17 cellular contexts compared by ENCODE assay signal in genomic region chr15:52284164-52284563, GRCh38. TPM values are rescaled to one million over a fixed set of nuclear protein-coding genes. Genes with fewer than 3 reads are reported as not detected.
DNase-seq lines count a peak whose midpoint lies in the region; ATAC-seq and TF ChIP-seq lines count a peak whose summit lies in the region.
"Had no signal": no experiment of that assay in that cellular context is flagged by ENCODE, and none has a peak within 500 bp of the region (broad histone marks: within the 10 kb centered on the region; RNA-seq: fewer than 3 reads in every experiment).

No MANE protein-coding gene starts in this region.

- H3K27ac ChIP-seq in mammary epithelial cell (ENCODE audit: insufficient read depth, low read depth, low read length): no peak overlapping the region
- H3K27ac ChIP-seq: colonic mucosa had no signal

- H3K4me2 ChIP-seq in mammary epithelial cell (ENCODE audit: insufficient read depth, low read depth, low read length): no peak overlapping the region

- no peaks in the 10 kb centered on the region for H3K27me3 ChIP-seq in mammary epithelial cell (ENCODE audit: insufficient read depth, low read length)
- H3K27me3 ChIP-seq: colonic mucosa, suprapubic skin had no signal

- no TSS peak for BruUV-seq in mammary epithelial cell (replicated peaks; lab: Mats Ljungman, UMichigan)

- no peak overlapping the region for H3K9ac ChIP-seq in mammary epithelial cell (ENCODE audit: insufficient read depth, low read length)

- no peaks in the 10 kb centered on the region for H3K36me3 ChIP-seq in mammary epithelial cell (ENCODE audit: insufficient read depth, low read length)
- H3K36me3 ChIP-seq: colonic mucosa, suprapubic skin had no signal

- no peaks in the 10 kb centered on the region for H3K9me3 ChIP-seq in mammary epithelial cell (replicated peaks; ENCODE audit: insufficient read depth, low read length)
- H3K9me3 ChIP-seq: colonic mucosa, suprapubic skin had no signal

- dilution Hi-C loops in mammary epithelial cell (cut with HindIII; ENCODE audit: low sequenced_read_pairs): no loop called here

- H2AFZ ChIP-seq in mammary epithelial cell (ENCODE audit: low read depth, low read length): no peak overlapping the region

- H3K79me2 ChIP-seq in mammary epithelial cell (ENCODE audit: insufficient read depth, low read length): no peaks in the 10 kb centered on the region

- no peaks in the 10 kb centered on the region for H4K20me1 ChIP-seq in mammary epithelial cell (ENCODE audit: insufficient read depth, low read length)

- no peak for TF ChIP-seq CTCF in mammary epithelial cell (conservative IDR thresholded peaks at IDR 0.05 in 1 of 2, IDR thresholded peaks at IDR 0.05 in 1 of 2; ENCODE audit: extremely low read depth in 1 of 2, insufficient read depth in 1 of 2, low read depth in 1 of 2, low read length in 2 of 2)

- CTCF ChIA-PET in mammary epithelial cell (lab: Charles Lee; ENCODE audit: low non-redundant PET): no interaction called here

- 45% methylated on average over 3 of the region's 3 CpGs for WGBS in mammary epithelial cell (ENCODE audit: low coverage, missing lambda C conversion rate)

- no peak overlapping the region for H3K4me3 ChIP-seq in mammary epithelial cell (replicated peaks in 1 of 3; ENCODE audit: insufficient read depth in 1 of 3, low read depth in 2 of 3, low read length in 3 of 3)
- H3K4me3 ChIP-seq: colonic mucosa, suprapubic skin had no signal

- in situ Hi-C loops in mammary epithelial cell (cut with MboI; ENCODE audit: low sequenced_read_pairs in 2 of 2): no loop called here

- no peak for DNase-seq in activated CD4-positive, CD25-positive, alpha-beta regulatory T cell treated with anti-CD3 and anti-CD28 coated beads, Interleukin-2, amount 50 U/mL, for 72 hours
- DNase-seq in HT1080 (ENCODE audit: low read depth) (peak; percentile 56), mammary epithelial cell (peak; percentile 34), non-pigmented ciliary epithelial cell (ENCODE audit: low read depth) (peak; percentile 32), RPMI8226 (no peak), Right ventricle myocardium superior (no peak)
- DNase-seq: CD8-positive, alpha-beta memory T cell; colonic mucosa; GF-D8; natural killer cell; NCI-H2029 treated with DMSO at 0.1 percent for 48 hours; NCI-H69; T-cell had no signal

- no peaks in the 10 kb centered on the region for H3K4me1 ChIP-seq in mammary epithelial cell (ENCODE audit: insufficient read depth, low read length)
- H3K4me1 ChIP-seq: colonic mucosa had no signal

- peak; percentile 58 to 82 for ATAC-seq in activated CD4-positive, CD25-positive, alpha-beta regulatory T cell treated with anti-CD3 and anti-CD28 coated beads, Interleukin-2, amount 50 U/mL, for 24 hours
- ATAC-seq in GM21367 (IDR thresholded peaks at IDR 0.05; ENCODE audit: unreplicated experiment) (no peak), Right ventricle myocardium superior (ENCODE audit: poor library complexity) (no peak)
- ATAC-seq: natural killer cell, T-cell, WTC11 had no signal

- intact Hi-C loops in mammary epithelial cell (cut with micrococcal nuclease) (no loop called here), Right ventricle myocardium superior (cut with DNase I) (no loop called here)

RNA-seq across cellular contexts. Expression of gene MYO5C, which starts 11.4 kb away (rescaled TPM):
- 0.07 TPM in 1 of 2 replicates, not detected in the other for total RNA-seq in HT1080 (2014; rRNA removed; shearing (Covaris generic))
- polyA plus RNA-seq in HT1080 (2015; cell fraction: cytosol; rRNA removed): 1.0 and 1.1 TPM in 2 replicates
- 0.93 and 1.1 TPM in 2 replicates for polyA plus RNA-seq in HT1080 (2015; cell fraction: nucleus; rRNA removed)
- total RNA-seq in mammary epithelial cell (1 to 10 TPM; 2.4 to 2.5 TPM), Right ventricle myocardium superior (2.3 TPM)
- 1.2 TPM for polyA plus RNA-seq in mammary epithelial cell
- polyA minus RNA-seq in mammary epithelial cell: 7.8 TPM

Comparison
In these comparisons a context has a peak if more than half of its experiments do, and no peak if none do; other contexts are left out.
1. ATAC-seq: peak in activated CD4-positive, CD25-positive, alpha-beta regulatory T cell treated with anti-CD3 and anti-CD28 coated beads, Interleukin-2, amount 50 U/mL, for 24 hours (2 of 2); none in GM21367 (single experiment) and Right ventricle myocardium superior (single experiment).
2. DNase-seq: peak in HT1080 (single experiment), mammary epithelial cell (single experiment) and non-pigmented ciliary epithelial cell (single experiment); none in activated CD4-positive, CD25-positive, alpha-beta regulatory T cell treated with anti-CD3 and anti-CD28 coated beads, Interleukin-2, amount 50 U/mL, for 72 hours (single experiment), RPMI8226 (single experiment) and Right ventricle myocardium superior (single experiment).